Comparison of ENCODE assay signal across 13 cellular contexts in genomic region chr10:51862149-51862548, GRCh38.
"Had no signal": no experiment of that assay in that cellular context is flagged by ENCODE, and none has a peak within 500 bp of the region (broad histone marks: within the 10 kb centered on the region; RNA-seq: fewer than 3 reads in every experiment).

No MANE protein-coding gene starts in this region.

- H3K9me3 ChIP-seq: gastroesophageal sphincter, mucosa of descending colon had no signal

- H3K36me3 ChIP-seq: gastroesophageal sphincter had no signal

- H3K27ac ChIP-seq: epithelial cell of prostate, gastroesophageal sphincter had no signal

- H3K27me3 ChIP-seq: gastroesophageal sphincter had no signal

- H3K4me3 ChIP-seq: gastroesophageal sphincter, lung, mucosa of descending colon had no signal

- FAIRE-seq: small intestine had no signal

- DNase-seq: activated B cell treated with CpG ODN at 0.5 μM for 24 hours; activated CD4-positive, alpha-beta T cell treated with anti-CD3 and anti-CD28 coated beads, Interleukin-2, amount 10 ng/mL, durations not matched to agents 24 days and 14 days; activated naive CD4-positive, alpha-beta T cell treated with anti-CD3 and anti-CD28 coated beads, Interleukin-2, amount 10 ng/mL, durations not matched to agents 7 days and 5 days; central memory CD4-positive, alpha-beta T cell; effector memory CD4-positive, alpha-beta T cell; hippocampal formation; left cardiac atrium; small intestine; T-helper 17 cell had no signal

- ATAC-seq: gastroesophageal sphincter, left cardiac atrium, mucosa of descending colon, T-helper 17 cell had no signal
